ENCODE assay signal across 27 cellular contexts in the genomic region with DNA sequence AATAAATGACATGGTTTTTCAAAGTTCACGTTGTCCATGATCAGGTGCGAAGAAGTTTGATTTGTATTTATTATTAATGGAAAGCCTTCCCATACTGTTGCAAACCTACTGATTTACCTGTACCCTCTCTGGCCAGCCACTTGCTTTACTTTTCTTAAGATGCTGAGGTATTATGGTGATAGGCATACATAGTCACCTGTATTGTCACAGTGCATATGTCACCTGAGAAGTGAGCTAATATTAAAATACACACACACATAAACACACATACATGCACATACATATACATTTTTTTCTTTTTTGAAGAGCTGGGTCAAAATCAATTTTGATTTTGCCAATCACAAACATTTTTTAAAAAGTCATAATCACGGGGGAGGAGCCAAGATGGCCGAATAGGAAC.
DNase-seq lines count a peak whose midpoint lies in the region; ATAC-seq and TF ChIP-seq lines count a peak whose summit lies in the region.
"Had no signal": no experiment of that assay in that cellular context is flagged by ENCODE, and none has a peak within 500 bp of the region (broad histone marks: within the 10 kb centered on the region; RNA-seq: fewer than 3 reads in every experiment).

No MANE protein-coding gene starts in this region.

- H3K27me3 Mint-ChIP-seq in activated CD4-positive, alpha-beta T cell treated with anti-CD3 and anti-CD28 coated beads, Interleukin-2, amount 10 ng/mL, durations not matched to agents 7 days and 5 days, result peaks cover 2% of the 10 kb centered on the region
- H3K27me3 Mint-ChIP-seq in dendritic cell treated with granulocyte-macrophage colony-stimulating factor and Interleukin-4, amounts not matched to agents 40 ng/mL and 50 ng/mL, for 4 days, result no peaks in the 10 kb centered on the region
- H3K27me3 Mint-ChIP-seq in activated CD8-positive, alpha-beta memory T cell treated with anti-CD3 and anti-CD28 coated beads, Interleukin-2, amount 10 ng/mL, durations not matched to agents 7 days and 5 days, result no peaks in the 10 kb centered on the region
- H3K27me3 Mint-ChIP-seq: naive thymus-derived CD8-positive, alpha-beta T cell; stimulated activated naive CD8-positive, alpha-beta T cell treated with anti-CD3 and anti-CD28 coated beads, Interleukin-15, Interleukin-2, amounts not matched to agents 100 ng/mL and 50 ng/mL, for 24 hours had no signal

- H3K4me3 Mint-ChIP-seq in activated CD4-positive, alpha-beta T cell treated with anti-CD3 and anti-CD28 coated beads, Interleukin-2, amount 10 ng/mL, durations not matched to agents 7 days and 5 days, result peak overlapping the region; percentile 59
- H3K4me3 Mint-ChIP-seq in dendritic cell treated with granulocyte-macrophage colony-stimulating factor and Interleukin-4, amounts not matched to agents 40 ng/mL and 50 ng/mL, for 4 days, result peak overlapping the region; percentile 31
- H3K4me3 Mint-ChIP-seq in activated CD8-positive, alpha-beta memory T cell treated with anti-CD3 and anti-CD28 coated beads, Interleukin-2, amount 10 ng/mL, durations not matched to agents 7 days and 5 days, result no peak overlapping the region
- H3K4me3 Mint-ChIP-seq: activated naive CD4-positive, alpha-beta T cell treated with anti-CD3 and anti-CD28 coated beads for 36 hours; HFFc6; stimulated activated naive CD8-positive, alpha-beta T cell treated with anti-CD3 and anti-CD28 coated beads, Interleukin-15, Interleukin-2, amounts not matched to agents 100 ng/mL and 50 ng/mL, for 24 hours had no signal

- H3K9me3 ChIP-seq in smooth muscle cell (replicated peaks; ENCODE audit: low read depth), result no peaks in the 10 kb centered on the region
- H3K9me3 ChIP-seq: breast epithelium, Peyer's patch had no signal

- intact Hi-C loops in dendritic cell treated with granulocyte-macrophage colony-stimulating factor and Interleukin-4, amounts not matched to agents 40 ng/mL and 50 ng/mL, for 4 days (cut with micrococcal nuclease), result no loop called here

- H3K27ac ChIP-seq in RWPE1 (peak overlapping the region; percentile 69), smooth muscle cell (ENCODE audit: low read depth) (no peak overlapping the region)
- H3K27ac ChIP-seq: breast epithelium, C4-2B, epithelial cell of prostate, foreskin keratinocyte, KMS-11, Peyer's patch had no signal

- H3K9ac ChIP-seq in smooth muscle cell (ENCODE audit: low read depth), result no peak overlapping the region
- H3K9ac ChIP-seq: KMS-11 had no signal

- H3K79me2 ChIP-seq in smooth muscle cell (ENCODE audit: low read depth), result no peaks in the 10 kb centered on the region

- H2AFZ ChIP-seq in smooth muscle cell (ENCODE audit: low read depth), result no peak overlapping the region

- H3K36me3 ChIP-seq in smooth muscle cell (ENCODE audit: low read depth), result no peaks in the 10 kb centered on the region
- H3K36me3 ChIP-seq: breast epithelium, Peyer's patch had no signal

- H3K4me1 ChIP-seq in smooth muscle cell (ENCODE audit: low read depth), result no peaks in the 10 kb centered on the region
- H3K4me1 ChIP-seq: breast epithelium, foreskin keratinocyte, Peyer's patch had no signal

- peaks cover 17% of the 10 kb centered on the region for H3K36me3 Mint-ChIP-seq in activated CD4-positive, alpha-beta T cell treated with anti-CD3 and anti-CD28 coated beads, Interleukin-2, amount 10 ng/mL, durations not matched to agents 7 days and 5 days (ENCODE audit: low read depth)
- H3K36me3 Mint-ChIP-seq in dendritic cell treated with granulocyte-macrophage colony-stimulating factor and Interleukin-4, amounts not matched to agents 40 ng/mL and 50 ng/mL, for 4 days (ENCODE audit: low read depth), result peaks cover 16% of the 10 kb centered on the region
- peaks cover 19% of the 10 kb centered on the region for H3K36me3 Mint-ChIP-seq in activated CD8-positive, alpha-beta memory T cell treated with anti-CD3 and anti-CD28 coated beads, Interleukin-2, amount 10 ng/mL, durations not matched to agents 7 days and 5 days

- POLR2A ChIA-PET in activated CD4-positive, alpha-beta T cell treated with anti-CD3 and anti-CD28 coated beads, Interleukin-2, amount 10 ng/mL, durations not matched to agents 7 days and 5 days (lab: Charles Lee), result no interaction called here
- POLR2A ChIA-PET in RWPE1 (lab: Yijun Ruan, JAX; ENCODE audit: low non-redundant PET), result no interaction called here

- no peak for TF ChIP-seq CTCF in RWPE1 (conservative IDR thresholded peaks at IDR 0.05; ENCODE audit: low read depth)
- no peak for TF ChIP-seq CTCF in smooth muscle cell (IDR thresholded peaks at IDR 0.05; ENCODE audit: borderline replicate concordance, insufficient read depth, poor library complexity, severe bottlenecking)

- H3K27me3 ChIP-seq in smooth muscle cell (ENCODE audit: low read depth), result no peaks in the 10 kb centered on the region
- H3K27me3 ChIP-seq: breast epithelium, foreskin keratinocyte, Peyer's patch had no signal

- DNase-seq in activated CD4-positive, alpha-beta T cell treated with anti-CD3 and anti-CD28 coated beads, Interleukin-2, amount 10 ng/mL, durations not matched to agents 7 days and 5 days, result no peak
- DNase-seq in activated CD4-positive, alpha-beta T cell treated with anti-CD3 and anti-CD28 coated beads, Interleukin-2, amount 50 U/mL, for 1 hour, result no peak
- DNase-seq in RWPE1 (ENCODE audit: low spot score), result no peak
- DNase-seq in smooth muscle cell (lab: John Stamatoyannopoulos, UW; ENCODE audit: unreplicated experiment), result no peak
- DNase-seq in HuH-7 (ENCODE audit: low spot score), result no peak
- no peak for DNase-seq in activated CD8-positive, alpha-beta memory T cell treated with anti-CD3 and anti-CD28 coated beads, Interleukin-2, amount 10 ng/mL, durations not matched to agents 7 days and 5 days
- DNase-seq: activated naive CD4-positive, alpha-beta T cell treated with anti-CD3 and anti-CD28 coated beads for 36 hours; foreskin keratinocyte; GF-D8; HFFc6; hypothalamus; kidney; mesenchymal stem cell; MV-4-11; naive thymus-derived CD8-positive, alpha-beta T cell; NCI-H1930; NCI-H226; Peyer's patch; posterior cingulate gyrus; stimulated activated CD4-positive, alpha-beta T cell treated with anti-CD3 and anti-CD28 coated beads, Interleukin-2, amount 100 ng/mL, for 24 hours had no signal

- peak overlapping the region; percentile 57 for H3K4me2 ChIP-seq in smooth muscle cell
- H3K4me2 ChIP-seq: KMS-11 had no signal

- H4K20me1 ChIP-seq in smooth muscle cell (ENCODE audit: low read depth), result no peaks in the 10 kb centered on the region

- CTCF ChIA-PET in activated CD4-positive, alpha-beta T cell treated with anti-CD3 and anti-CD28 coated beads, Interleukin-2, amount 10 ng/mL, durations not matched to agents 7 days and 5 days (lab: Charles Lee), result interaction anchor here (1.0 kb wide), 1 partner anchor 16 kb away, joined by 5 read pairs; no protein-coding TSS in a partner anchor
- CTCF ChIA-PET in RWPE1 (lab: Yijun Ruan, JAX), result interaction anchor here (0.7 kb wide), 1 partner anchor 12 kb away, joined by 3 read pairs; no protein-coding TSS in a partner anchor
- CTCF ChIA-PET in activated CD8-positive, alpha-beta memory T cell treated with anti-CD3 and anti-CD28 coated beads, Interleukin-2, amount 10 ng/mL, durations not matched to agents 7 days and 5 days (lab: Charles Lee), result no interaction called here

- no peaks in the 10 kb centered on the region for H3F3A ChIP-seq in smooth muscle cell (ENCODE audit: low read depth)

- H3K4me3 ChIP-seq in smooth muscle cell, result peak overlapping the region; percentile 38
- H3K4me3 ChIP-seq: breast epithelium, Peyer's patch had no signal

- H3K4me1 Mint-ChIP-seq in activated CD4-positive, alpha-beta T cell treated with anti-CD3 and anti-CD28 coated beads, Interleukin-2, amount 10 ng/mL, durations not matched to agents 7 days and 5 days, result no peaks in the 10 kb centered on the region
- peaks cover 27% of the 10 kb centered on the region for H3K4me1 Mint-ChIP-seq in dendritic cell treated with granulocyte-macrophage colony-stimulating factor and Interleukin-4, amounts not matched to agents 40 ng/mL and 50 ng/mL, for 4 days (ENCODE audit: low read depth)
- no peaks in the 10 kb centered on the region for H3K4me1 Mint-ChIP-seq in activated CD8-positive, alpha-beta memory T cell treated with anti-CD3 and anti-CD28 coated beads, Interleukin-2, amount 10 ng/mL, durations not matched to agents 7 days and 5 days

- 78% methylated on average over 4 of the region's 4 CpGs for WGBS in smooth muscle cell (ENCODE audit: low lambda C conversion rate)

- no peak for ATAC-seq in activated CD8-positive, alpha-beta memory T cell treated with anti-CD3 and anti-CD28 coated beads, Interleukin-2, amount 10 ng/mL, durations not matched to agents 7 days and 5 days
- no peak for ATAC-seq in GM19035 (IDR thresholded peaks at IDR 0.05; ENCODE audit: unreplicated experiment)
- ATAC-seq: foreskin keratinocyte; naive thymus-derived CD8-positive, alpha-beta T cell had no signal

- H3K27ac Mint-ChIP-seq in activated CD4-positive, alpha-beta T cell treated with anti-CD3 and anti-CD28 coated beads, Interleukin-2, amount 10 ng/mL, durations not matched to agents 7 days and 5 days, result peak overlapping the region; percentile 19
- no peak overlapping the region for H3K27ac Mint-ChIP-seq in dendritic cell treated with granulocyte-macrophage colony-stimulating factor and Interleukin-4, amounts not matched to agents 40 ng/mL and 50 ng/mL, for 4 days
- H3K27ac Mint-ChIP-seq in activated CD8-positive, alpha-beta memory T cell treated with anti-CD3 and anti-CD28 coated beads, Interleukin-2, amount 10 ng/mL, durations not matched to agents 7 days and 5 days, result no peak overlapping the region
- H3K27ac Mint-ChIP-seq: activated naive CD4-positive, alpha-beta T cell treated with anti-CD3 and anti-CD28 coated beads for 36 hours; HFFc6; stimulated activated naive CD8-positive, alpha-beta T cell treated with anti-CD3 and anti-CD28 coated beads, Interleukin-15, Interleukin-2, amounts not matched to agents 100 ng/mL and 50 ng/mL, for 24 hours had no signal

- H3K9me3 Mint-ChIP-seq in activated CD4-positive, alpha-beta T cell treated with anti-CD3 and anti-CD28 coated beads, Interleukin-2, amount 10 ng/mL, durations not matched to agents 7 days and 5 days, result peaks cover 5% of the 10 kb centered on the region
- peaks cover 11% of the 10 kb centered on the region for H3K9me3 Mint-ChIP-seq in dendritic cell treated with granulocyte-macrophage colony-stimulating factor and Interleukin-4, amounts not matched to agents 40 ng/mL and 50 ng/mL, for 4 days
- no peaks in the 10 kb centered on the region for H3K9me3 Mint-ChIP-seq in activated CD8-positive, alpha-beta memory T cell treated with anti-CD3 and anti-CD28 coated beads, Interleukin-2, amount 10 ng/mL, durations not matched to agents 7 days and 5 days (ENCODE audit: low read depth)
- H3K9me3 Mint-ChIP-seq: HFFc6 had no signal
